In the genomic region with DNA sequence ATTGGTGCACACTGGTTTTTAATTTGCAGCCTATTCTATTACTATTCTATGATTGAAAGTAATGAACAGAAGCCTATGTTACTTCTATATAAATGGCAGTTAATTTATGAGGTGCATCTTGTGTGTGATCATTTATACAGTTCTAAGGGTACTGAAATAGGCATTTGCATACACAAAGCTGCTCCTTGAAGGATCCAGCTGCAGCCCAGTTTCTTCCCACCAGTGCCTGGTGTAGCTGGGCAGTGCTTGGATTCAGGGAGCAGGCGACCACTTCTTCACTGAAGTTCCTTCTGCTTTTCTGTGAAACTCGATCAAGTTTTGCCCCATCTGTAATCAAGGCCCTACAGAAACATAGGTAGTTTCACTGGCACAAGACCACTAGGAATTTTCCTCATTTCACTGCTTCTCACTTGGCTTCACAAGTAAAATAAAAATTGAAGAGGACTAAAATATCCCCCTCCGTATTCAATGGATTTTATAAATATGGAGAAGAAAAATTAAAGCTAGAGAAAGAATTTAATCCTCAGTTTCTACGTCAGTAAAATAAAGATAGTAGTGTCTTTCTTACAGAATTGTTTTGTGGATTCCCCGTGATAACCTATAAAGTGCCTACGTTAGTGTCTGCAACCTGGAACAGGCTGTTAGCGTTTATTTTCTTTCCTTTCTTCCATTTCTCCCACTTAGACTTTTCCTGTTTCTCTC, we compare ENCODE assay signal across 8 cellular contexts. TPM values are rescaled to one million over a fixed set of nuclear protein-coding genes. Genes with fewer than 3 reads are reported as not detected.
DNase-seq lines count a peak whose midpoint lies in the region; ATAC-seq and TF ChIP-seq lines count a peak whose summit lies in the region.

No MANE protein-coding gene starts in this region.

- no peak overlapping the region for H3K4me3 ChIP-seq in brain microvascular endothelial cell (ENCODE audit: low read depth, low read length)
- no peak overlapping the region for H3K4me3 ChIP-seq in muscle layer of duodenum (ENCODE audit: low read depth in 1 of 2, low read length in 2 of 2)

- H3K27ac Mint-ChIP-seq in IgD-negative memory B cell = peak overlapping the region in 2 of 3 donors; percentile 88 to 92

- H3K27ac ChIP-seq in brain microvascular endothelial cell (peak overlapping the region; percentile 32), muscle layer of duodenum (ENCODE audit: low read length) (peak overlapping the region; percentile 10)

- no peaks in the 10 kb centered on the region for H3K9me3 Mint-ChIP-seq in IgD-negative memory B cell

- peaks cover 39 to 54% (median 51%) of the 10 kb centered on the region in 3 donors for H3K4me1 Mint-ChIP-seq in IgD-negative memory B cell

- DNase-seq in Ammon's horn (ENCODE audit: low spot score) = peak; percentile 19
- no peak for DNase-seq in brain microvascular endothelial cell
- DNase-seq in HCEC 1CT = no peak
- DNase-seq in NCI-H2107 (lab: John Stamatoyannopoulos, UW) = no peak
- DNase-seq in stimulated activated naive CD4-positive, alpha-beta T cell treated with Interleukin-2 at 50 U/mL for 16 hours (lab: John Stamatoyannopoulos, UW) = no peak

- H3K4me3 Mint-ChIP-seq in IgD-negative memory B cell = peak overlapping the region in 3 of 4 donors; percentile 49 to 72 (median 72)

- peaks cover 5% of the 10 kb centered on the region for H3K36me3 ChIP-seq in brain microvascular endothelial cell (replicated peaks)
- H3K36me3 ChIP-seq in muscle layer of duodenum (ENCODE audit: control insufficient read depth in 1 of 2, insufficient read depth in 2 of 2, low read length in 2 of 2) = peaks cover 0 to 6% of the 10 kb centered on the region in 2 donors

- H3K27me3 Mint-ChIP-seq in IgD-negative memory B cell = no peaks in the 10 kb centered on the region

- H3K9me3 ChIP-seq in muscle layer of duodenum (ENCODE audit: control insufficient read depth in 1 of 2, low read length in 2 of 2) = no peaks in the 10 kb centered on the region

- peaks cover 2% of the 10 kb centered on the region for H3K36me3 Mint-ChIP-seq in IgD-negative memory B cell

- in situ Hi-C loops in brain microvascular endothelial cell (cut with HindIII; ENCODE audit: low pct_ligation_motif_present, low sequenced_read_pairs) = no loop called here

- H3K27me3 ChIP-seq in brain microvascular endothelial cell (replicated peaks) (no peaks in the 10 kb centered on the region), muscle layer of duodenum (ENCODE audit: low read depth, low read length) (no peaks in the 10 kb centered on the region)

- no peak for ATAC-seq in HG03571 (IDR thresholded peaks at IDR 0.05; ENCODE audit: unreplicated experiment)

- TF ChIP-seq CTCF in brain microvascular endothelial cell (IDR thresholded peaks at IDR 0.05; ENCODE audit: low read depth, low read length, missing control alignments) = no peak

- peaks cover 3 to 34% of the 10 kb centered on the region in 2 donors for H3K4me1 ChIP-seq in muscle layer of duodenum (ENCODE audit: control insufficient read depth in 1 of 2, insufficient read depth in 2 of 2, low read length in 2 of 2)

RNA-seq across cellular contexts. Expression of gene LPIN2, which starts 1.7 kb away (rescaled TPM):
- polyA plus RNA-seq in IgD-negative memory B cell = 8.8 TPM
